Comparison of ENCODE assay signal across 21 cellular contexts in the genomic region with DNA sequence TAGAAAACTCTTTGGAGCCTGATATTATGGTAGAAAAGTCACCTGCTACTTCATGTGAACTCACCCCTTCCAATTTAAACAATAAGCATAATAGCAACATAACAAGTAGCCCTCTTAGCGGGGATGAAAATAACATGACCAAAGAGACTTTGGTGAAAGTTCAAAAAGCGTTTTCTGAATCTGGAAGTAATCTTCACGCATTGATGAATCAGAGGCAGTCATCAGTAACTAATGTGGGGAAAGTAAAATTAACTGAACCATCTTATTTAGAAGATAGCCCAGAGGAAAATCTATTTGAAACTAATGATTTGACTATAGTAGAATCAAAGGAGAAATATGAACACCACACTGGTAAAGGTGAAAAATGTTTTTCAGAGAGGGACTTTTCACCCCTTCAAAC. TPM values are rescaled to one million over a fixed set of nuclear protein-coding genes. Genes with fewer than 3 reads are reported as not detected.
DNase-seq lines count a peak whose midpoint lies in the region; ATAC-seq and TF ChIP-seq lines count a peak whose summit lies in the region.
"Had no signal": no experiment of that assay in that cellular context is flagged by ENCODE, and none has a peak within 500 bp of the region (broad histone marks: within the 10 kb centered on the region; RNA-seq: fewer than 3 reads in every experiment).

No MANE protein-coding gene starts in this region.

- H3K4me1 ChIP-seq in mammary epithelial cell (ENCODE audit: insufficient read depth, low read length): peaks cover 2% of the 10 kb centered on the region
- H3K4me1 ChIP-seq in OCI-LY7 (ENCODE audit: insufficient read depth, low read length, poor library complexity, severe bottlenecking): peaks cover 31% of the 10 kb centered on the region
- peaks cover under 1% of the 10 kb centered on the region for H3K4me1 ChIP-seq in mesenchymal stem cell (ENCODE audit: control insufficient read depth, insufficient read depth, low read depth, low read length)
- H3K4me1 ChIP-seq: HAP-1 had no signal

- peaks cover 42% of the 10 kb centered on the region for H3K36me3 ChIP-seq in mammary epithelial cell (ENCODE audit: insufficient read depth, low read length)
- H3K36me3 ChIP-seq in OCI-LY7 (ENCODE audit: insufficient read depth, low read length): peaks cover 98% of the 10 kb centered on the region
- peaks cover 0 to 32% of the 10 kb centered on the region in 2 experiments for H3K36me3 ChIP-seq in mesenchymal stem cell (ENCODE audit: control insufficient read depth in 1 of 2, insufficient read depth in 2 of 2, low read depth in 1 of 2, low read length in 2 of 2)

- H4K91ac ChIP-seq in mesenchymal stem cell (ENCODE audit: low read length): no peak overlapping the region

- H2AFZ ChIP-seq in mammary epithelial cell (ENCODE audit: low read depth, low read length) (no peak overlapping the region), OCI-LY7 (ENCODE audit: low read length) (no peak overlapping the region), mesenchymal stem cell (ENCODE audit: low read depth, low read length) (no peak overlapping the region)

- H3K9me3 ChIP-seq in mammary epithelial cell (replicated peaks; ENCODE audit: insufficient read depth, low read length): no peaks in the 10 kb centered on the region
- no peaks in the 10 kb centered on the region for H3K9me3 ChIP-seq in OCI-LY7 (ENCODE audit: low read length)
- no peaks in the 10 kb centered on the region for H3K9me3 ChIP-seq in mesenchymal stem cell (ENCODE audit: control insufficient read depth, low read length)
- H3K9me3 ChIP-seq: HAP-1, SK-N-SH had no signal

- H3K36me3 Mint-ChIP-seq in MCF 10A (ENCODE audit: insufficient read depth, unreplicated experiment): peaks cover 5% of the 10 kb centered on the region
- H3K36me3 Mint-ChIP-seq in stimulated activated naive B cell treated with anti-CD40 and anti-IgM and Interleukin-4, amounts not matched to agents 10 μg/mL and 1 μg/mL and 100 μg/mL, for 72 hours: peaks cover 10 to 19% of the 10 kb centered on the region in 2 donors

- no peak overlapping the region for H3K4me2 ChIP-seq in mammary epithelial cell (ENCODE audit: insufficient read depth, low read depth, low read length)
- peak overlapping the region; percentile 7; the same call in 1 of the 2 replicates for H3K4me2 ChIP-seq in OCI-LY7 (ENCODE audit: low read length)
- no peak overlapping the region for H3K4me2 ChIP-seq in mesenchymal stem cell (ENCODE audit: low read length, poor library complexity, severe bottlenecking)
- H3K4me2 ChIP-seq: SK-N-SH had no signal

- no peak overlapping the region for H3K23ac ChIP-seq in mesenchymal stem cell (ENCODE audit: low read length in 2 of 2)

- H3K14ac ChIP-seq in mesenchymal stem cell (ENCODE audit: low read length in 2 of 2): no peak overlapping the region

- no peak overlapping the region for H2BK5ac ChIP-seq in mesenchymal stem cell (ENCODE audit: low read depth, low read length, poor library complexity, severe bottlenecking)

- no peaks in the 10 kb centered on the region for H3K27me3 ChIP-seq in mammary epithelial cell (ENCODE audit: insufficient read depth, low read length)
- no peaks in the 10 kb centered on the region for H3K27me3 ChIP-seq in mesenchymal stem cell (ENCODE audit: control insufficient read depth in 1 of 2, insufficient read depth in 1 of 2, low read length in 2 of 2)

- no peak overlapping the region for H3K4ac ChIP-seq in mesenchymal stem cell (ENCODE audit: low read depth in 1 of 2, low read length in 2 of 2)

- POLR2A ChIA-PET in MCF 10A (lab: Yijun Ruan, JAX) (no interaction called here), OCI-LY7 (lab: Charles Lee) (no interaction called here)

- H4K20me1 ChIP-seq in mammary epithelial cell (ENCODE audit: insufficient read depth, low read length) (no peaks in the 10 kb centered on the region), OCI-LY7 (ENCODE audit: insufficient read depth, low read length) (0 out of 2 replicates have a peak, but pooled peaks cover 9% of the 10 kb centered on the region)

- H2BK120ac ChIP-seq in mesenchymal stem cell (ENCODE audit: low read depth, low read length): no peak overlapping the region

- H3K4me3 Mint-ChIP-seq in MCF 10A (ENCODE audit: unreplicated experiment): no peak overlapping the region
- no peak overlapping the region for H3K4me3 Mint-ChIP-seq in stimulated activated naive B cell treated with anti-CD40 and anti-IgM and Interleukin-4, amounts not matched to agents 10 μg/mL and 1 μg/mL and 100 μg/mL, for 72 hours
- H3K4me3 Mint-ChIP-seq: CD8-positive, alpha-beta memory T cell had no signal

- H3K4me1 Mint-ChIP-seq in MCF 10A (ENCODE audit: insufficient read depth, unreplicated experiment): peaks cover 6% of the 10 kb centered on the region
- H3K4me1 Mint-ChIP-seq in stimulated activated naive B cell treated with anti-CD40 and anti-IgM and Interleukin-4, amounts not matched to agents 10 μg/mL and 1 μg/mL and 100 μg/mL, for 72 hours: peaks cover 11 to 20% of the 10 kb centered on the region in 2 donors
- H3K4me1 Mint-ChIP-seq: CD8-positive, alpha-beta memory T cell had no signal

- H3K9ac ChIP-seq in mammary epithelial cell (ENCODE audit: insufficient read depth, low read length) (no peak overlapping the region), mesenchymal stem cell (ENCODE audit: low read length) (no peak overlapping the region)
- H3K9ac ChIP-seq: SK-N-SH had no signal

- H3K18ac ChIP-seq in mesenchymal stem cell (ENCODE audit: low read depth in 1 of 2, low read length in 2 of 2): no peak overlapping the region

- H2AK5ac ChIP-seq in mesenchymal stem cell (ENCODE audit: low read length, severe bottlenecking): no peak overlapping the region

- no peak overlapping the region for H2BK15ac ChIP-seq in mesenchymal stem cell (ENCODE audit: low read depth, poor library complexity, severe bottlenecking)

- CTCF ChIA-PET in MCF 10A (lab: Yijun Ruan, JAX) (no interaction called here), mammary epithelial cell (lab: Charles Lee; ENCODE audit: low non-redundant PET) (no interaction called here), OCI-LY7 (lab: Charles Lee; ENCODE audit: unreplicated experiment) (no interaction called here)

- no peak overlapping the region for H2BK12ac ChIP-seq in mesenchymal stem cell (ENCODE audit: low read length in 2 of 2)

- no peak overlapping the region for H3K4me3 ChIP-seq in mammary epithelial cell (replicated peaks in 1 of 3; ENCODE audit: insufficient read depth in 1 of 3, low read depth in 2 of 3, low read length in 3 of 3)
- H3K4me3 ChIP-seq in OCI-LY7 (ENCODE audit: low read depth, low read length, poor library complexity, severe bottlenecking): no peak overlapping the region
- H3K4me3 ChIP-seq in mesenchymal stem cell (ENCODE audit: insufficient read depth in 1 of 2, low read depth in 1 of 2, low read length in 2 of 2): no peak overlapping the region
- H3K4me3 ChIP-seq: HAP-1 had no signal

- BruUV-seq in MCF 10A (replicated peaks; lab: Mats Ljungman, UMichigan) (TSS peak; percentile 42), mammary epithelial cell (replicated peaks; lab: Mats Ljungman, UMichigan) (no TSS peak), OCI-LY7 (replicated peaks; lab: Mats Ljungman, UMichigan) (no TSS peak)

- H3K79me2 ChIP-seq in mammary epithelial cell (ENCODE audit: insufficient read depth, low read length) (peaks cover 5% of the 10 kb centered on the region), OCI-LY7 (ENCODE audit: insufficient read depth, low read depth, low read length) (peaks cover 39% of the 10 kb centered on the region; the same call in 1 of the 2 replicates)

- DNase-seq in MCF 10A (ENCODE audit: unreplicated experiment) (no peak), mammary epithelial cell (no peak), OCI-LY7 (ENCODE audit: low spot score) (no peak), fibroblast of gingiva (ENCODE audit: low read depth) (peak; percentile 19), T1000 (lab: John Stamatoyannopoulos, UW) (no peak), mesenchymal stem cell (no peak)
- no peak for DNase-seq in stimulated activated naive B cell treated with anti-CD40 and anti-IgM and Interleukin-4, amounts not matched to agents 10 μg/mL and 1 μg/mL and 100 μg/mL, for 72 hours
- DNase-seq: CD8-positive, alpha-beta memory T cell; DMS79; NCI-H1092 treated with DMSO at 0.1 percent for 48 hours; NCI-H146; NCI-H2029 treated with DMSO at 0.1 percent for 48 hours; NCI-H2171; NCI-H446; NCI-H526 treated with DMSO at 0.1 percent for 48 hours; RPMI8226; SHP77 treated with DMSO at 0.1 percent for 48 hours; SK-N-SH had no signal

- no peaks in the 10 kb centered on the region for H3K9me3 Mint-ChIP-seq in MCF 10A (ENCODE audit: unreplicated experiment)
- H3K9me3 Mint-ChIP-seq in stimulated activated naive B cell treated with anti-CD40 and anti-IgM and Interleukin-4, amounts not matched to agents 10 μg/mL and 1 μg/mL and 100 μg/mL, for 72 hours: no peaks in the 10 kb centered on the region
- H3K9me3 Mint-ChIP-seq: CD8-positive, alpha-beta memory T cell had no signal

- no peak for TF ChIP-seq CTCF in MCF 10A (IDR thresholded peaks at IDR 0.05; ENCODE audit: unreplicated experiment)
- TF ChIP-seq CTCF in mammary epithelial cell (conservative IDR thresholded peaks at IDR 0.05 in 1 of 2, IDR thresholded peaks at IDR 0.05 in 1 of 2; ENCODE audit: extremely low read depth in 1 of 2, insufficient read depth in 1 of 2, low read depth in 1 of 2, low read length in 2 of 2): no peak
- TF ChIP-seq CTCF in OCI-LY7 (conservative IDR thresholded peaks at IDR 0.05; ENCODE audit: low read length): no peak

- no peak overlapping the region for H3K27ac Mint-ChIP-seq in MCF 10A (ENCODE audit: low read depth, unreplicated experiment)
- peak overlapping the region; percentile 11 for H3K27ac Mint-ChIP-seq in stimulated activated naive B cell treated with anti-CD40 and anti-IgM and Interleukin-4, amounts not matched to agents 10 μg/mL and 1 μg/mL and 100 μg/mL, for 72 hours

- H3K27ac ChIP-seq in mammary epithelial cell (ENCODE audit: insufficient read depth, low read depth, low read length) (no peak overlapping the region), OCI-LY7 (ENCODE audit: low read depth, low read length, poor library complexity, severe bottlenecking) (peak overlapping the region; percentile 20), mesenchymal stem cell (ENCODE audit: low read length, poor library complexity, severe bottlenecking) (no peak overlapping the region)
- H3K27ac ChIP-seq: 22Rv1 had no signal

- H3K79me1 ChIP-seq in mesenchymal stem cell (replicated peaks; ENCODE audit: low read length, poor library complexity, severe bottlenecking): peaks cover 3% of the 10 kb centered on the region

- 100% methylated on average over 3 of the region's 3 CpGs for WGBS in mammary epithelial cell (ENCODE audit: low coverage, missing lambda C conversion rate)
- 96% methylated on average over 3 of the region's 3 CpGs for WGBS in mesenchymal stem cell

- H3K9me2 ChIP-seq in OCI-LY7 (ENCODE audit: insufficient read depth, low read length): no peaks in the 10 kb centered on the region
- H3K9me2 ChIP-seq: SK-N-SH had no signal

- H3K27me3 Mint-ChIP-seq in MCF 10A (ENCODE audit: insufficient read depth, unreplicated experiment): no peaks in the 10 kb centered on the region
- peaks cover 3 to 4% of the 10 kb centered on the region in 2 donors for H3K27me3 Mint-ChIP-seq in stimulated activated naive B cell treated with anti-CD40 and anti-IgM and Interleukin-4, amounts not matched to agents 10 μg/mL and 1 μg/mL and 100 μg/mL, for 72 hours
- H3K27me3 Mint-ChIP-seq: CD8-positive, alpha-beta memory T cell had no signal

- in situ Hi-C loops in mammary epithelial cell (cut with MboI; ENCODE audit: low sequenced_read_pairs in 2 of 2): no loop called here

- dilution Hi-C loops in mammary epithelial cell (cut with HindIII; ENCODE audit: low sequenced_read_pairs): no loop called here

- H4K8ac ChIP-seq in mesenchymal stem cell (ENCODE audit: low read length): no peak overlapping the region

- peak in 1 of 2 donors; percentile 43 for ATAC-seq in stimulated activated naive B cell treated with anti-CD40 and anti-IgM and Interleukin-4, amounts not matched to agents 10 μg/mL and 1 μg/mL and 100 μg/mL, for 72 hours (replicated peaks)
- no peak for ATAC-seq in GM21529 (IDR thresholded peaks at IDR 0.05; ENCODE audit: unreplicated experiment)

- intact Hi-C loops in MCF 10A (cut with micrococcal nuclease): no loop called here
- intact Hi-C loops in mammary epithelial cell (cut with micrococcal nuclease): no loop called here
- intact Hi-C loops in OCI-LY7 (cut with micrococcal nuclease; ENCODE audit: unreplicated experiment): no loop called here

RNA-seq across cellular contexts. Expression of a gene that starts 5.1 kb away (rescaled TPM):
- 4.0 and 7.4 TPM in 2 replicates for total RNA-seq in MCF 10A (2022)
- 10 to 100 TPM in 1 of 2 donors, 1 to 10 TPM in 1; 1.8 to 39.8 TPM for total RNA-seq in mammary epithelial cell
- polyA plus RNA-seq in mammary epithelial cell: 3.0 TPM
- not detected for polyA minus RNA-seq in mammary epithelial cell
- 1.5 and 6.5 TPM in 2 replicates for total RNA-seq in OCI-LY7 (2014; rRNA removed; shearing (Covaris generic))
- total RNA-seq in OCI-LY7 (2022): 4.1 and 4.7 TPM in 2 replicates
- polyA plus RNA-seq in mesenchymal stem cell (2013, experiment 1 of 2): 1.5 TPM
- polyA plus RNA-seq in mesenchymal stem cell (2013, experiment 2 of 2): 2.4 TPM
- polyA plus RNA-seq: CD8-positive, alpha-beta memory T cell had no signal

RNA-seq across cellular contexts. Expression of a gene that starts 21.1 kb away (rescaled TPM):
- total RNA-seq in MCF 10A (2022) (38.6 and 71.8 TPM in 2 replicates), mammary epithelial cell (10 to 100 TPM in 1 of 2 donors, 1 to 10 TPM in 1; 5.0 to 59.0 TPM), OCI-LY7 (2022) (134 and 150 TPM in 2 replicates)
- 9.9 TPM for polyA plus RNA-seq in mammary epithelial cell
- 12.8 TPM for polyA minus RNA-seq in mammary epithelial cell
- 41.0 and 50.5 TPM in 2 replicates for total RNA-seq in OCI-LY7 (2014; rRNA removed; shearing (Covaris generic))
- polyA plus RNA-seq in mesenchymal stem cell (2013, experiment 1 of 2): 4.5 TPM
- 5.2 TPM for polyA plus RNA-seq in mesenchymal stem cell (2013, experiment 2 of 2)

RNA-seq across cellular contexts. Expression of a gene that starts 43.2 kb away (rescaled TPM):
- total RNA-seq in MCF 10A (2022) (9.1 and 9.6 TPM in 2 replicates), mammary epithelial cell (1 to 10 TPM; 2.0 to 3.8 TPM), OCI-LY7 (2022) (1.4 and 2.8 TPM in 2 replicates)
- polyA plus RNA-seq in mammary epithelial cell: 0.26 TPM
- polyA minus RNA-seq in mammary epithelial cell: 2.0 TPM
- total RNA-seq in OCI-LY7 (2014; rRNA removed; shearing (Covaris generic)): 0.08 and 2.0 TPM in 2 replicates
- polyA plus RNA-seq in mesenchymal stem cell (2013, experiment 1 of 2): 1.5 TPM
- polyA plus RNA-seq in mesenchymal stem cell (2013, experiment 2 of 2): 1.2 TPM
